ENCODE assay signal across 12 cellular contexts in the genomic region with DNA sequence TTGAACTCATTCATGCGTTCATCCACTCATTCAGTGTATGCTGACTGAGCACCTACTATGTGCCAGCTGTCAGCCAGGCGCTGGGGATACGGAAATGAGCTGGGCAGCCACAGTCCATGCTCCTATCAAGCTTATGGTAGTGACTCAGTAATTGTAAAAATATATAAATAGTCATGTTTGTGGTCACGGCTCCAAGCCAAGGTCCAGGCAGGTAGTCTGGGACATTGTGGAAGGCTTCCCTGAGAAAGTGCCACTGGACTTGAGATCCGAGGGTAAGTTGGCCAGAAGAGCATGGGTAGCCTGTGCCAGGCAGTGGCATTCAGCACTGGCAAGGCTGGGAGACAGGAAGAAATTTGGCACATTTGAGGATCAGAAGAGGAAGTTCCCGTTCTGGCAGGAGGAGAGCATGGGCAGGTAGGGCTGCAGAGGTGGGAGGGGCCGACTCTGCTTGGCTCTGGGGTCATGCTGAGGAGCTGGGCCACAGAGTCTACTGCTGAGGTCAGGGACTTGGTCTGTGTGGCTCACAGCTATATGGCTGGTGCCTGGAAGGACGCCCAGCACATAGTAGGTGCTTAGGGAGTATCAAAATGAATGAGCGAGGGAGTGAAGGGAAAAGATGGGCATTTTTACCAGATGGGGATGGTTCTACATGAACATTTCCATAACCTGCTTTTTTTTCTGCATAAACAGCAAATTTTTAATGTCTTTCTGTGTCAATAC. TPM values are rescaled to one million over a fixed set of nuclear protein-coding genes. Genes with fewer than 3 reads are reported as not detected.
A peak's percentile ranks its signal among the peaks of the same experiment; 100 is the strongest.
DNase-seq lines count a peak whose midpoint lies in the region; ATAC-seq and TF ChIP-seq lines count a peak whose summit lies in the region.
"Had no signal": no experiment of that assay in that cellular context is flagged by ENCODE, and none has a peak within 500 bp of the region (broad histone marks: within the 10 kb centered on the region; RNA-seq: fewer than 3 reads in every experiment).

No MANE protein-coding gene starts in this region.

- H3K9me3 ChIP-seq in parathyroid adenoma (ENCODE audit: control insufficient read depth, low read length), result no peaks in the 10 kb centered on the region

- no peaks in the 10 kb centered on the region for H3K79me2 ChIP-seq in parathyroid adenoma

- peak overlapping the region; percentile 33 for H3K4me2 ChIP-seq in parathyroid adenoma (ENCODE audit: low read length)

- ATAC-seq in esophagus mucosa, result peak; percentile 40
- ATAC-seq: activated CD8-positive, alpha-beta T cell treated with anti-CD3 and anti-CD28 coated beads, Interleukin-2, amount 10 ng/mL, durations not matched to agents 7 days and 5 days; naive thymus-derived CD8-positive, alpha-beta T cell had no signal

- H3K4me3 ChIP-seq in parathyroid adenoma (ENCODE audit: low read depth, low read length), result no peak overlapping the region

- no peak overlapping the region for H3K27ac Mint-ChIP-seq in activated naive CD4-positive, alpha-beta T cell treated with anti-CD3 and anti-CD28 coated beads, Interleukin-2, amount 10 ng/mL, durations not matched to agents 7 days and 5 days
- no peak overlapping the region for H3K27ac Mint-ChIP-seq in activated naive CD4-positive, alpha-beta T cell treated with anti-CD3 and anti-CD28 coated beads for 36 hours

- POLR2A ChIA-PET in RWPE1 (lab: Yijun Ruan, JAX; ENCODE audit: low non-redundant PET), result interaction anchor here (0.6 kb wide), 1 partner anchor 13 kb away, joined by 3 read pairs; no protein-coding TSS in a partner anchor

- peaks cover 34% of the 10 kb centered on the region for H3K27me3 Mint-ChIP-seq in activated naive CD4-positive, alpha-beta T cell treated with anti-CD3 and anti-CD28 coated beads, Interleukin-2, amount 10 ng/mL, durations not matched to agents 7 days and 5 days
- H3K27me3 Mint-ChIP-seq in activated naive CD4-positive, alpha-beta T cell treated with anti-CD3 and anti-CD28 coated beads for 36 hours (ENCODE audit: low read depth), result peaks cover 5% of the 10 kb centered on the region

- peaks cover 37% of the 10 kb centered on the region for H3K4me1 ChIP-seq in parathyroid adenoma

- peak overlapping the region; percentile 96 for H3K27ac ChIP-seq in C4-2B
- peak overlapping the region; percentile 71 for H3K27ac ChIP-seq in RWPE1
- H3K27ac ChIP-seq in parathyroid adenoma, result no peak overlapping the region

- no peak overlapping the region for H3K4me3 Mint-ChIP-seq in activated naive CD4-positive, alpha-beta T cell treated with anti-CD3 and anti-CD28 coated beads, Interleukin-2, amount 10 ng/mL, durations not matched to agents 7 days and 5 days
- no peak overlapping the region for H3K4me3 Mint-ChIP-seq in activated naive CD4-positive, alpha-beta T cell treated with anti-CD3 and anti-CD28 coated beads for 36 hours
- H3K4me3 Mint-ChIP-seq: activated CD8-positive, alpha-beta T cell treated with anti-CD3 and anti-CD28 coated beads, Interleukin-2, amount 10 ng/mL, durations not matched to agents 7 days and 5 days had no signal

- no peaks in the 10 kb centered on the region for H3K36me3 Mint-ChIP-seq in activated naive CD4-positive, alpha-beta T cell treated with anti-CD3 and anti-CD28 coated beads, Interleukin-2, amount 10 ng/mL, durations not matched to agents 7 days and 5 days
- no peaks in the 10 kb centered on the region for H3K36me3 Mint-ChIP-seq in activated naive CD4-positive, alpha-beta T cell treated with anti-CD3 and anti-CD28 coated beads for 36 hours (ENCODE audit: low read depth)
- H3K36me3 Mint-ChIP-seq: naive thymus-derived CD8-positive, alpha-beta T cell had no signal

- intact Hi-C loops in activated naive CD4-positive, alpha-beta T cell treated with anti-CD3 and anti-CD28 coated beads for 36 hours (cut with micrococcal nuclease), result no loop called here

- H3K27me3 ChIP-seq in parathyroid adenoma (ENCODE audit: control insufficient read depth, insufficient read depth, low read length), result no peaks in the 10 kb centered on the region

- no peaks in the 10 kb centered on the region for H3K9me3 Mint-ChIP-seq in activated naive CD4-positive, alpha-beta T cell treated with anti-CD3 and anti-CD28 coated beads, Interleukin-2, amount 10 ng/mL, durations not matched to agents 7 days and 5 days
- H3K9me3 Mint-ChIP-seq in activated naive CD4-positive, alpha-beta T cell treated with anti-CD3 and anti-CD28 coated beads for 36 hours, result no peaks in the 10 kb centered on the region
- H3K9me3 Mint-ChIP-seq: naive thymus-derived CD8-positive, alpha-beta T cell had no signal

- DNase-seq in RWPE1 (ENCODE audit: low spot score) (no peak), DMS114 treated with DMSO at 0.1 percent for 48 hours (lab: John Stamatoyannopoulos, UW; ENCODE audit: unreplicated experiment) (no peak)
- no peak for DNase-seq in activated CD4-positive, CD25-positive, alpha-beta regulatory T cell treated with anti-CD3 and anti-CD28 coated beads, Interleukin-2, amount 50 U/mL, for 72 hours
- no peak for DNase-seq in activated naive CD4-positive, alpha-beta T cell treated with anti-CD3 and anti-CD28 coated beads, Interleukin-2, amount 10 ng/mL, durations not matched to agents 7 days and 5 days
- no peak for DNase-seq in activated naive CD4-positive, alpha-beta T cell treated with anti-CD3 and anti-CD28 coated beads for 36 hours
- DNase-seq: activated CD8-positive, alpha-beta T cell treated with anti-CD3 and anti-CD28 coated beads, Interleukin-2, amount 10 ng/mL, durations not matched to agents 7 days and 5 days; activated naive CD4-positive, alpha-beta T cell treated with anti-CD3 and anti-CD28 coated beads, Interleukin-2, amount 50 U/mL, for 16 hours; naive thymus-derived CD8-positive, alpha-beta T cell; T-helper 2 cell had no signal

- H2AFZ ChIP-seq in parathyroid adenoma, result no peak overlapping the region

- no peaks in the 10 kb centered on the region for H3K36me3 ChIP-seq in parathyroid adenoma (ENCODE audit: control insufficient read depth, insufficient read depth, low read length)

- no peak overlapping the region for H3K9ac ChIP-seq in parathyroid adenoma

- CTCF ChIA-PET in RWPE1 (lab: Yijun Ruan, JAX), result no interaction called here
- CTCF ChIA-PET in activated naive CD4-positive, alpha-beta T cell treated with anti-CD3 and anti-CD28 coated beads, Interleukin-2, amount 10 ng/mL, durations not matched to agents 7 days and 5 days (lab: Charles Lee), result interaction anchor here (1.3 kb wide), 1 partner anchor 8 kb away, joined by 3 read pairs; no protein-coding TSS in a partner anchor
- CTCF ChIA-PET in activated naive CD4-positive, alpha-beta T cell treated with anti-CD3 and anti-CD28 coated beads for 36 hours (lab: Charles Lee), result interaction anchor here (0.6 to 0.8 kb wide), 2 partner anchors 397 to 509 kb away, joined by 3 read pairs; no protein-coding TSS in a partner anchor

- no peaks in the 10 kb centered on the region for H3K4me1 Mint-ChIP-seq in activated naive CD4-positive, alpha-beta T cell treated with anti-CD3 and anti-CD28 coated beads, Interleukin-2, amount 10 ng/mL, durations not matched to agents 7 days and 5 days
- no peaks in the 10 kb centered on the region for H3K4me1 Mint-ChIP-seq in activated naive CD4-positive, alpha-beta T cell treated with anti-CD3 and anti-CD28 coated beads for 36 hours (ENCODE audit: low read depth)

- TF ChIP-seq CTCF in C4-2B (conservative IDR thresholded peaks at IDR 0.05) (no peak), RWPE1 (conservative IDR thresholded peaks at IDR 0.05; ENCODE audit: low read depth) (no peak), parathyroid adenoma (IDR thresholded peaks at IDR 0.05) (no peak)

RNA-seq across cellular contexts. Expression of a gene that starts 6.9 kb away (rescaled TPM):
- total RNA-seq in esophagus mucosa, result 285 TPM
- 1 to 10 TPM; 1.0 to 2.3 TPM for total RNA-seq in activated naive CD4-positive, alpha-beta T cell treated with anti-CD3 and anti-CD28 coated beads for 36 hours

Comparison
In these comparisons a context has a peak if more than half of its experiments do, and no peak if none do; other contexts are left out.
1. RNA of a gene that starts 6.9 kb away (total RNA-seq): 285 TPM in esophagus mucosa (single experiment); 1.0 to 2.3 TPM in activated naive CD4-positive, alpha-beta T cell treated with anti-CD3 and anti-CD28 coated beads for 36 hours; every median in the first group is over 10 times any median in the second.